7 cellular contexts compared by ENCODE assay signal in genomic region chr3:56800373-56801150, GRCh38. TPM values are rescaled to one million over a fixed set of nuclear protein-coding genes. Genes with fewer than 3 reads are reported as not detected.
DNase-seq lines count a peak whose midpoint lies in the region; ATAC-seq and TF ChIP-seq lines count a peak whose summit lies in the region.

No MANE protein-coding gene starts in this region.

- ATAC-seq in HG02610 (IDR thresholded peaks at IDR 0.05; ENCODE audit: unreplicated experiment), result peak; percentile 43
- peak; percentile 24 to 29 for ATAC-seq in lower lobe of right lung
- no peak for ATAC-seq in GM21528 (IDR thresholded peaks at IDR 0.05; ENCODE audit: low FRiP score, unreplicated experiment)

- H3K4me1 ChIP-seq in lower lobe of right lung, result peaks cover 49% of the 10 kb centered on the region

- no peaks in the 10 kb centered on the region for H3K9me3 ChIP-seq in lower lobe of right lung

- in situ Hi-C loops in brain microvascular endothelial cell (cut with HindIII; ENCODE audit: low pct_ligation_motif_present, low sequenced_read_pairs), result no loop called here

- H3K36me3 ChIP-seq in brain microvascular endothelial cell (replicated peaks), result no peaks in the 10 kb centered on the region
- no peaks in the 10 kb centered on the region for H3K36me3 ChIP-seq in lower lobe of right lung

- H3K27ac ChIP-seq in brain microvascular endothelial cell, result no peak overlapping the region
- peak overlapping the region; percentile 77 for H3K27ac ChIP-seq in lower lobe of right lung

- H3K27me3 ChIP-seq in brain microvascular endothelial cell (replicated peaks), result no peaks in the 10 kb centered on the region
- H3K27me3 ChIP-seq in lower lobe of right lung (ENCODE audit: low read depth), result no peaks in the 10 kb centered on the region

- DNase-seq in T-helper 9 cell (peak; percentile 56), brain microvascular endothelial cell (no peak), lower lobe of right lung (no peak), NCI-H2227 treated with DMSO at 0.1 percent for 48 hours (lab: John Stamatoyannopoulos, UW) (no peak)
- DNase-seq in stimulated activated CD8-positive, alpha-beta memory T cell treated with anti-CD3 and anti-CD28 coated beads, Interleukin-12 subunit alpha, Interleukin-12 subunit beta, amount 100 ng/mL, for 4 hours (ENCODE audit: low read depth), result peak; percentile 59

- TF ChIP-seq CTCF in brain microvascular endothelial cell (IDR thresholded peaks at IDR 0.05; ENCODE audit: low read depth, low read length, missing control alignments) (no peak), lower lobe of right lung (IDR thresholded peaks at IDR 0.05) (no peak)

- H3K4me3 ChIP-seq in brain microvascular endothelial cell (ENCODE audit: low read depth, low read length) (peak overlapping the region; percentile 85), lower lobe of right lung (peak overlapping the region; percentile 89)

- intact Hi-C loops in lower lobe of right lung (cut with DNase I), result loop anchor here (5.0 kb wide), 1 partner anchor 98 kb away; no protein-coding TSS in a partner anchor

RNA-seq across cellular contexts. Expression of gene ARHGEF3, which starts 1.2 kb away (rescaled TPM):
- total RNA-seq in lower lobe of right lung, result 48.0 TPM

Comparison
In these comparisons a context has a peak if more than half of its experiments do, and no peak if none do; other contexts are left out.
1. DNase-seq: peak in T-helper 9 cell (single experiment) and stimulated activated CD8-positive, alpha-beta memory T cell treated with anti-CD3 and anti-CD28 coated beads, Interleukin-12 subunit alpha, Interleukin-12 subunit beta, amount 100 ng/mL, for 4 hours (single experiment); none in brain microvascular endothelial cell (single experiment), lower lobe of right lung (single experiment) and NCI-H2227 treated with DMSO at 0.1 percent for 48 hours (single experiment).